In the genomic region with DNA sequence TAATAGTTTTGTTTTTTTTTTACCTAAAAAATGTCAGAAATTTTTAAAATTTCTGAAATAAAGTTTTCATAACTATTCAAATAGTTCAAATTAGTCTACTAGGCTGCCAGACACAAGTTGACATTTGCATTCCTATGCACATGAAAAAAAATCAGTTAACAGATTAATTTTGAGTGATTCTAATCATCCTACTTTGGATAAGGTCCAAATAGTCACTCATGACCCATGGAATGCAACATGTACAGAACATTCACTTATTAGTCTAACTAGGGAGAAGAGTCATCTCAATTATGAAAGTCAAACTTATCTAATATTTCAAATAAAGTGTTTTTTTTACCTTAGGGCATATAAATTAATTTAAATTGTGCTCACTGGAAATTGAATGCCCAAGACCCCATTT, we compare ENCODE assay signal across 23 cellular contexts.
DNase-seq lines count a peak whose midpoint lies in the region; FAIRE-seq and TF ChIP-seq lines count a peak whose summit lies in the region.
"Had no signal": no experiment of that assay in that cellular context is flagged by ENCODE, and none has a peak within 500 bp of the region (broad histone marks: within the 10 kb centered on the region; RNA-seq: fewer than 3 reads in every experiment).

No MANE protein-coding gene starts in this region.

- TF ChIP-seq CTCF in bronchial epithelial cell (IDR thresholded peaks at IDR 0.05; ENCODE audit: insufficient read depth, low read length, severe bottlenecking) (no peak), retinal pigment epithelial cell (conservative IDR thresholded peaks at IDR 0.05; ENCODE audit: low read depth, low read length) (no peak), smooth muscle cell (IDR thresholded peaks at IDR 0.05; ENCODE audit: borderline replicate concordance, insufficient read depth, poor library complexity, severe bottlenecking) (no peak)

- no peak overlapping the region for H2AFZ ChIP-seq in smooth muscle cell (ENCODE audit: low read depth)

- H3K4me3 ChIP-seq in bronchial epithelial cell (ENCODE audit: low read depth, low read length) (no peak overlapping the region), retinal pigment epithelial cell (ENCODE audit: low read length) (no peak overlapping the region), smooth muscle cell (no peak overlapping the region)
- H3K4me3 ChIP-seq: BLaER1, GM12878 had no signal

- H3K79me2 ChIP-seq in smooth muscle cell (ENCODE audit: low read depth): no peaks in the 10 kb centered on the region

- FAIRE-seq in bronchial epithelial cell (lab: Jason Lieb, UNC): no peak
- FAIRE-seq: A204.1, D721Med, GM12878, GM19239 had no signal

- H3K4me2 ChIP-seq in smooth muscle cell: no peak overlapping the region
- H3K4me2 ChIP-seq: BLaER1 had no signal

- no peak overlapping the region for H3K27ac ChIP-seq in smooth muscle cell (ENCODE audit: low read depth)
- H3K27ac ChIP-seq: BLaER1 had no signal

- no peaks in the 10 kb centered on the region for H3K36me3 ChIP-seq in bronchial epithelial cell (ENCODE audit: control insufficient read depth, insufficient read depth, low read length)
- no peaks in the 10 kb centered on the region for H3K36me3 ChIP-seq in smooth muscle cell (ENCODE audit: low read depth)
- H3K36me3 ChIP-seq: BE2C, BLaER1 had no signal

- H3F3A ChIP-seq in smooth muscle cell (ENCODE audit: low read depth): no peaks in the 10 kb centered on the region

- no peak overlapping the region for H3K9ac ChIP-seq in smooth muscle cell (ENCODE audit: low read depth)
- H3K9ac ChIP-seq: BLaER1 had no signal

- H3K4me1 ChIP-seq in smooth muscle cell (ENCODE audit: low read depth): no peaks in the 10 kb centered on the region
- H3K4me1 ChIP-seq: Caco-2 had no signal

- peak; percentile 4 for DNase-seq in COLO829 (ENCODE audit: low spot score)
- DNase-seq in EL: peak; percentile 13
- DNase-seq in bronchial epithelial cell (ENCODE audit: low read depth): peak; percentile 11
- DNase-seq in retinal pigment epithelial cell (ENCODE audit: low read depth): peak; percentile 71
- no peak for DNase-seq in NCI-H526 treated with DMSO at 0.1 percent for 48 hours (lab: John Stamatoyannopoulos, UW)
- DNase-seq in effector CD4-positive, alpha-beta T cell: no peak
- DNase-seq in smooth muscle cell (lab: John Stamatoyannopoulos, UW; ENCODE audit: unreplicated experiment): no peak
- DNase-seq: 8988T; ACHN; BE2C; C1 segment of cervical spinal cord; Caco-2; Calu3; CD4-positive, alpha-beta memory T cell; CD4-positive, CD25-positive, alpha-beta regulatory T cell; CD8-positive, alpha-beta memory T cell; DMS79 treated with DMSO at 0.1 percent for 48 hours; GDM1 had no signal

- H3K27me3 ChIP-seq in bronchial epithelial cell (ENCODE audit: control insufficient read depth, insufficient read depth, low read length): no peaks in the 10 kb centered on the region
- H3K27me3 ChIP-seq in smooth muscle cell (ENCODE audit: low read depth): no peaks in the 10 kb centered on the region
- H3K27me3 ChIP-seq: BE2C, BLaER1 had no signal

- H4K20me1 ChIP-seq in smooth muscle cell (ENCODE audit: low read depth): no peaks in the 10 kb centered on the region
- H4K20me1 ChIP-seq: BLaER1 had no signal

- H3K9me3 ChIP-seq in smooth muscle cell (replicated peaks; ENCODE audit: low read depth): no peaks in the 10 kb centered on the region
- H3K9me3 ChIP-seq: BE2C, BLaER1, Caco-2 had no signal

Comparison
In these comparisons a context has a peak if more than half of its experiments do, and no peak if none do; other contexts are left out.
1. DNase-seq: peak in COLO829 (single experiment), EL (single experiment), bronchial epithelial cell (single experiment) and retinal pigment epithelial cell (single experiment); none in NCI-H526 treated with DMSO at 0.1 percent for 48 hours (single experiment), effector CD4-positive, alpha-beta T cell (single experiment) and smooth muscle cell (single experiment).